Comparison of ENCODE assay signal across 8 cellular contexts in genomic region chr2:85066874-85067351, GRCh38.
DNase-seq lines count a peak whose midpoint lies in the region; ATAC-seq and TF ChIP-seq lines count a peak whose summit lies in the region.

No MANE protein-coding gene starts in this region.

- CTCF ChIA-PET in Calu3 (lab: Charles Lee) = interaction anchor here (0.5 to 3.3 kb wide), 10 partner anchors 12 to 500 kb away, joined by 3 to 35 read pairs (median 4); no protein-coding TSS in a partner anchor
- CTCF ChIA-PET in HEK293 (lab: Yijun Ruan, JAX) = interaction anchor here (0.6 to 11.9 kb wide), 44 partner anchors 8 to 704 kb away, joined by 3 to 221 read pairs (median 6); partner anchors contain the start of gene TCF7L1
- CTCF ChIA-PET in activated CD4-positive, alpha-beta memory T cell treated with anti-CD3 and anti-CD28 coated beads, Interleukin-2, amount 10 ng/mL, durations not matched to agents 7 days and 5 days (lab: Charles Lee) = interaction anchor here (0.9 to 2.5 kb wide), 10 partner anchors 11 to 232 kb away, joined by 3 to 24 read pairs (median 4); no protein-coding TSS in a partner anchor

- H3K4me3 Mint-ChIP-seq in Calu3 (ENCODE audit: low read depth, unreplicated experiment) = peak overlapping the region; percentile 18
- H3K4me3 Mint-ChIP-seq in activated CD4-positive, alpha-beta memory T cell treated with anti-CD3 and anti-CD28 coated beads, Interleukin-2, amount 10 ng/mL, durations not matched to agents 7 days and 5 days = no peak overlapping the region

- H3K4me3 ChIP-seq in HEK293 (ENCODE audit: low read depth, low read length) (no peak overlapping the region), esophagus muscularis mucosa (peak overlapping the region; percentile 33 to 51 (median 38)), stomach (peak overlapping the region; percentile 16 to 36 (median 28))

- WGBS in esophagus muscularis mucosa = 5% methylated on average over 19 of the region's 19 CpGs
- WGBS in stomach, 5 donors = 4 to 8% (median 5%) methylated on average over 19 of the region's 19 CpGs

- no peak for TF ChIP-seq EP300 in esophagus muscularis mucosa (IDR thresholded peaks at IDR 0.05)
- no peak for TF ChIP-seq EP300 in stomach (IDR thresholded peaks at IDR 0.05)

- H3K36me3 Mint-ChIP-seq in Calu3 (ENCODE audit: insufficient read depth, unreplicated experiment) = no peaks in the 10 kb centered on the region
- H3K36me3 Mint-ChIP-seq in activated CD4-positive, alpha-beta memory T cell treated with anti-CD3 and anti-CD28 coated beads, Interleukin-2, amount 10 ng/mL, durations not matched to agents 7 days and 5 days (ENCODE audit: low read depth) = no peaks in the 10 kb centered on the region

- no peak for TF ChIP-seq POLR2A in esophagus muscularis mucosa (IDR thresholded peaks at IDR 0.05; ENCODE audit: low read depth)
- TF ChIP-seq POLR2A in stomach (IDR thresholded peaks at IDR 0.05) = no peak

- intact Hi-C loops in Calu3 (cut with micrococcal nuclease; ENCODE audit: unreplicated experiment) = loop anchor here (1.0 kb wide), 2 partner anchors 218 to 233 kb away; no protein-coding TSS in a partner anchor
- intact Hi-C loops in esophagus muscularis mucosa (cut with DNase I) = loop anchor here (1.0 kb wide), 1 partner anchor 232 kb away; no protein-coding TSS in a partner anchor
- intact Hi-C loops in stomach (cut with DNase I; ENCODE audit: low total_unique reads) = loop anchor here (5.0 kb wide), 1 partner anchor 230 kb away; no protein-coding TSS in a partner anchor

- no peaks in the 10 kb centered on the region for H3K9me3 Mint-ChIP-seq in Calu3 (ENCODE audit: low read depth, unreplicated experiment)
- H3K9me3 Mint-ChIP-seq in activated CD4-positive, alpha-beta memory T cell treated with anti-CD3 and anti-CD28 coated beads, Interleukin-2, amount 10 ng/mL, durations not matched to agents 7 days and 5 days = no peaks in the 10 kb centered on the region

- no peaks in the 10 kb centered on the region for H3K4me1 Mint-ChIP-seq in Calu3 (ENCODE audit: low read depth, unreplicated experiment)
- H3K4me1 Mint-ChIP-seq in activated CD4-positive, alpha-beta memory T cell treated with anti-CD3 and anti-CD28 coated beads, Interleukin-2, amount 10 ng/mL, durations not matched to agents 7 days and 5 days = peaks cover 2% of the 10 kb centered on the region

- H3K9me3 ChIP-seq in HEK293 (ENCODE audit: control insufficient read depth, insufficient read depth, low read depth, low read length) = no peaks in the 10 kb centered on the region
- no peaks in the 10 kb centered on the region for H3K9me3 ChIP-seq in esophagus muscularis mucosa
- H3K9me3 ChIP-seq in stomach = no peaks in the 10 kb centered on the region

- peak; percentile 88 for TF ChIP-seq CTCF in Calu3 (IDR thresholded peaks at IDR 0.05; ENCODE audit: unreplicated experiment)
- TF ChIP-seq CTCF in HEK293 (tag by site-specific recombination; IDR thresholded peaks at IDR 0.05) = peak; percentile 51
- TF ChIP-seq CTCF in esophagus muscularis mucosa (IDR thresholded peaks at IDR 0.05) = peak; percentile 78 to 83 (median 81)
- peak in 5 of 7 experiments; percentile 63 to 79 (median 66) for TF ChIP-seq CTCF in stomach (IDR thresholded peaks at IDR 0.05)

- DNase-seq in Calu3 (peak; percentile 79), NCI-H345 (lab: John Stamatoyannopoulos, UW) (peak; percentile 71), esophagus muscularis mucosa (ENCODE audit: extremely low spot score) (peak; percentile 94), middle frontal gyrus (ENCODE audit: extremely low spot score, low spot score) (peak; percentile 13), stomach (peak; percentile 67)
- peak; percentile 45 for DNase-seq in activated CD4-positive, alpha-beta memory T cell treated with anti-CD3 and anti-CD28 coated beads, Interleukin-2, amount 10 ng/mL, durations not matched to agents 7 days and 5 days

- H3K27ac Mint-ChIP-seq in Calu3 (ENCODE audit: unreplicated experiment) = no peak overlapping the region
- H3K27ac Mint-ChIP-seq in activated CD4-positive, alpha-beta memory T cell treated with anti-CD3 and anti-CD28 coated beads, Interleukin-2, amount 10 ng/mL, durations not matched to agents 7 days and 5 days = no peak overlapping the region

- H3K36me3 ChIP-seq in HEK293 (ENCODE audit: control insufficient read depth in 2 of 2, insufficient read depth in 1 of 2, low read length in 2 of 2) (no peaks in the 10 kb centered on the region), esophagus muscularis mucosa (no peaks in the 10 kb centered on the region), stomach (no peaks in the 10 kb centered on the region)

- no peak overlapping the region for H3K27ac ChIP-seq in HEK293 (ENCODE audit: extremely low read depth, low read depth, low read length)
- no peak overlapping the region for H3K27ac ChIP-seq in esophagus muscularis mucosa (replicated peaks in 1 of 4)
- peak overlapping the region in 1 of 5 donors; percentile 2 for H3K27ac ChIP-seq in stomach

- H3K27me3 ChIP-seq in esophagus muscularis mucosa = peaks cover 0 to 9% (median 0%) of the 10 kb centered on the region in 4 donors
- peaks cover 0 to 4% (median 0%) of the 10 kb centered on the region in 3 donors for H3K27me3 ChIP-seq in stomach

- POLR2A ChIA-PET in HEK293 (lab: Yijun Ruan, JAX) = interaction anchor here (1.2 to 1.6 kb wide), 2 partner anchors 66 to 218 kb away, joined by 4 to 5 read pairs; partner anchors contain the start of gene TCF7L1
- POLR2A ChIA-PET in activated CD4-positive, alpha-beta memory T cell treated with anti-CD3 and anti-CD28 coated beads, Interleukin-2, amount 10 ng/mL, durations not matched to agents 7 days and 5 days (lab: Charles Lee) = no interaction called here

- no TSS peak for BruUV-seq in Calu3 (replicated peaks; lab: Mats Ljungman, UMichigan)

- H3K4me1 ChIP-seq in HEK293 (ENCODE audit: control insufficient read depth, insufficient read depth, low read length) = no peaks in the 10 kb centered on the region
- peaks cover 3 to 16% (median 10%) of the 10 kb centered on the region in 4 donors for H3K4me1 ChIP-seq in esophagus muscularis mucosa
- H3K4me1 ChIP-seq in stomach = peaks cover 0 to 11% (median 6%) of the 10 kb centered on the region in 4 donors

- ATAC-seq in HG03469 (IDR thresholded peaks at IDR 0.05; ENCODE audit: unreplicated experiment) = no peak

- no peaks in the 10 kb centered on the region for H3K27me3 Mint-ChIP-seq in Calu3 (ENCODE audit: unreplicated experiment)
- H3K27me3 Mint-ChIP-seq in activated CD4-positive, alpha-beta memory T cell treated with anti-CD3 and anti-CD28 coated beads, Interleukin-2, amount 10 ng/mL, durations not matched to agents 7 days and 5 days = peaks cover 32% of the 10 kb centered on the region

TF ChIP-seq in HEK293, 187 proteins besides CTCF, POLR2A, EP300 and RAD21:
- peak; percentile 58 for TF ChIP-seq ZNF654 (tag by site-specific recombination; IDR thresholded peaks at IDR 0.05; ENCODE audit: low read depth)
- TF ChIP-seq ZNF660 (tag by site-specific recombination; IDR thresholded peaks at IDR 0.05) = no peak
- no peak for TF ChIP-seq ZNF362 (tag by site-specific recombination; IDR thresholded peaks at IDR 0.05)
- no peak for TF ChIP-seq ZNF707 (tag by site-specific recombination; IDR thresholded peaks at IDR 0.05)
- TF ChIP-seq ZBTB11 (tag by site-specific recombination; conservative IDR thresholded peaks at IDR 0.05; ENCODE audit: low read depth) = no peak
- TF ChIP-seq ZNF175 (tag by site-specific recombination; IDR thresholded peaks at IDR 0.05) = no peak
- no peak for TF ChIP-seq ZNF585B (tag by site-specific recombination; IDR thresholded peaks at IDR 0.05)
- 0 out of 2 replicates have a peak, but pooled peaks have one; percentile 39 for TF ChIP-seq TRIM28 (IDR thresholded peaks at IDR 0.05; ENCODE audit: borderline replicate concordance, low read length)
- no peak for TF ChIP-seq ZNF555 (tag by site-specific recombination; conservative IDR thresholded peaks at IDR 0.05)
- no peak for TF ChIP-seq REPIN1 (tag by site-specific recombination; IDR thresholded peaks at IDR 0.05; ENCODE audit: low read depth)

Comparison
In these comparisons a context has a peak if more than half of its experiments do, and no peak if none do; other contexts are left out.
1. DNase-seq: peak in every context shown above with its lines; median percentile 94 in esophagus muscularis mucosa; 79 in Calu3; 71 in NCI-H345; 67 in stomach; 45 in activated CD4-positive, alpha-beta memory T cell treated with anti-CD3 and anti-CD28 coated beads, Interleukin-2, amount 10 ng/mL, durations not matched to agents 7 days and 5 days; 13 in middle frontal gyrus.